Comparison of ENCODE assay signal across 26 cellular contexts in the genomic region with DNA sequence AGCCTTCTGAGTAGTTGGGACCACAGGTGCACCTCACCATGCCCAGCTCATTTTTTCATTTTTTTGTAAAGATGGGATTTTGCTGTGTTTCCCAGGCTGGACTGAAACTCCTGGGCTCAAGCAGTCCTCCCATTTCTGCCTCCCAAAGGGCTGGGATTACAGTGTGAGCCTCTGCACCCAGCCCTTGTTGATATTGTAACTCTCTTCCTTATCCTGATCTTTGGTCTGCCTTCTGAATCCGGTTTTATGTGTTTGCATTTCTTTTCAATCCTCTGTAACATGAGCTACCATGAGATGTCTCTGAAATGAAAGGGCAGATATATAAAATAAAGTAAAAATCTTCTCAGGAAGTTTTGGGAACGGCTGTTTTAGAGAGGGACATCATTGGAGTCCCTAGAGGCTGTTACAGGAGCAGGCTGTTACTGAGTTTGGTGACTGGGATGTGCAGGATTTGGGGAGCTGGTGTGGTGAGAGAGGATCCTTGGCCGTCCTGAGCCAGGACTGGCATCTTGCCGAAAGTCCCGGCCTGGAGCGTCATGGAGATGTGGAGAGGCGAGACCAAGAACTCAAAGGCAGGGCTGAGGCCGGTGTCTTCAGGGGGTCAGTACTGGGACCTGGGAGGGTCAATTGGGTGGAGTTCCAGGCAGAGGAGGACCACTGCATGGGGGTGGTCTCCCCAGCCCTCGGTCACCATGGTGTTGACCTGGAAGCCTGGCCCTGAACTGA. TPM values are rescaled to one million over a fixed set of nuclear protein-coding genes. Genes with fewer than 3 reads are reported as not detected.
"Had no signal": no experiment of that assay in that cellular context is flagged by ENCODE, and none has a peak within 500 bp of the region (broad histone marks: within the 10 kb centered on the region; RNA-seq: fewer than 3 reads in every experiment).

No MANE protein-coding gene starts in this region.

- DNase-seq: activated CD4-positive, alpha-beta memory T cell treated with anti-CD3 and anti-CD28 coated beads for 36 hours; activated CD4-positive, alpha-beta T cell treated with anti-CD3 and anti-CD28 coated beads, Interleukin-2, amount 10 ng/mL, durations not matched to agents 7 days and 5 days; activated CD4-positive, CD25-positive, alpha-beta regulatory T cell; activated CD8-positive, alpha-beta memory T cell treated with anti-CD3 and anti-CD28 coated beads for 24 hours; activated effector memory CD4-positive, alpha-beta T cell treated with anti-CD3 and anti-CD28 coated beads, Interleukin-2, amount 50 U/mL, for 16 hours; activated naive CD4-positive, alpha-beta T cell treated with Interleukin-2 at 50 U/mL for 16 hours; activated naive CD8-positive, alpha-beta T cell treated with anti-CD3 and anti-CD28 coated beads, Interleukin-2, amount 50 U/mL, for 24 hours; activated T-cell treated with anti-CD3 and anti-CD28 coated beads, Interleukin-2, amount 50 U/mL, for 4 hours; amniotic stem cell; body of pancreas; MG63; MV-4-11; NCI-H1105; NCI-H1436; NCI-H1694 treated with DMSO at 0.1 percent for 48 hours; NCI-H2029 treated with DMSO at 0.1 percent for 48 hours; NCI-H345; NCI-H510A; NCI-H526 treated with DMSO at 0.1 percent for 48 hours; NCI-H82; Right ventricle myocardium superior had no signal

- H3K9me3 ChIP-seq: ascending aorta, body of pancreas, MG63 had no signal

- H3K4me3 ChIP-seq: ascending aorta, body of pancreas, MG63 had no signal

- ATAC-seq: activated naive CD4-positive, alpha-beta T cell treated with anti-CD3 and anti-CD28 coated beads, Interleukin-2, amount 50 U/mL, for 72 hours; activated naive CD8-positive, alpha-beta T cell treated with anti-CD3 and anti-CD28 coated beads, Interleukin-2, amount 50 U/mL, for 24 hours; activated T-cell treated with anti-CD3 and anti-CD28 coated beads, Interleukin-2, amount 50 U/mL, for 4 hours; body of pancreas; Panc1 had no signal

- H3K4me2 ChIP-seq: KMS-11 had no signal

- H3K4me1 ChIP-seq: ascending aorta, body of pancreas had no signal

- H3K27me3 ChIP-seq: ascending aorta, body of pancreas, MG63 had no signal

- H3K36me3 ChIP-seq: ascending aorta, MG63 had no signal

- H3K9ac ChIP-seq: KMS-11 had no signal

- H3K27ac ChIP-seq: ascending aorta, body of pancreas, KMS-11, RWPE1 had no signal

RNA-seq across cellular contexts. Expression of a gene that starts 39.4 kb away (rescaled TPM):
- total RNA-seq: activated CD4-positive, alpha-beta memory T cell treated with anti-CD3 and anti-CD28 coated beads for 36 hours; activated CD4-positive, alpha-beta T cell treated with anti-CD3 and anti-CD28 coated beads, Interleukin-2, amount 10 ng/mL, durations not matched to agents 7 days and 5 days; activated naive CD4-positive, alpha-beta T cell treated with anti-CD3 and anti-CD28 coated beads, Interleukin-2, amount 50 U/mL, for 72 hours; activated T-cell treated with anti-CD3 and anti-CD28 coated beads, Interleukin-2, amount 50 U/mL, for 4 hours; ascending aorta; Right ventricle myocardium superior had no signal
